In genomic region chr14:51401272-51401671, GRCh38 we compare ENCODE assay signal across 1 cellular context.
TF ChIP-seq lines count a peak whose summit lies in the region.

No MANE protein-coding gene starts in this region.

TF ChIP-seq in SK-N-SH treated with all-trans-retinoic acid at 6 μM for 48 hours, 23 proteins besides CTCF, POLR2A, EP300 and RAD21 (continued from another document):
- TF ChIP-seq CREB5 (CRISPR knock-in tag; IDR thresholded peaks at IDR 0.05; ENCODE audit: low read depth) (no peak), ZNF8 (CRISPR knock-in tag; IDR thresholded peaks at IDR 0.05) (no peak), ARNTL (CRISPR knock-in tag; IDR thresholded peaks at IDR 0.05; ENCODE audit: borderline replicate concordance, low read depth) (no peak)
